Comparison of ENCODE assay signal across 19 cellular contexts in the genomic region with DNA sequence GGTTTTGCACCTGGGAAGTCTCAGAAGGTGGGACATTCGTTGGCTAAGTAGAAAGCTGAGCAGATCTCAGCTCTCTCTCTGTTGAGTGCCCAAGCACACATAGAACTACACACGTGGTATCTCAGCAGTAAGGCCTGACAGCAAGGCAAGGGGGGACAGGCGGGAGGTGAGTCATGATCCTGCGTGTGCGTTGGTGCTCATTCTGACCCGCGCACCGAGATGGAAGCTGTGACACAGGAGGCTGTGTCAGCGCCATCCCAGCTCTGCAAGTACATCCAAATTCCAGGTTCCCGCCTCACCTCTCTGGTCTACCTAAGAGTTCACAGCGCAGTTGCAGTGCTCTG.
DNase-seq lines count a peak whose midpoint lies in the region; ATAC-seq and TF ChIP-seq lines count a peak whose summit lies in the region.
"Had no signal": no experiment of that assay in that cellular context is flagged by ENCODE, and none has a peak within 500 bp of the region (broad histone marks: within the 10 kb centered on the region; RNA-seq: fewer than 3 reads in every experiment).

No MANE protein-coding gene starts in this region.

- H3K9me2 ChIP-seq in PC-3 (replicated peaks; ENCODE audit: low read length): no peaks in the 10 kb centered on the region

- peak overlapping the region; percentile 51 for H3K9ac ChIP-seq in PC-3 (ENCODE audit: low read length)

- H3K27ac Mint-ChIP-seq in glutamatergic neuron (ENCODE audit: unreplicated experiment): no peak overlapping the region
- H3K27ac Mint-ChIP-seq: IgD-negative memory B cell had no signal

- peaks cover 8% of the 10 kb centered on the region for H3K9me3 Mint-ChIP-seq in glutamatergic neuron (ENCODE audit: unreplicated experiment)
- H3K9me3 Mint-ChIP-seq: IgD-negative memory B cell had no signal

- peaks cover 2% of the 10 kb centered on the region for H3K36me3 Mint-ChIP-seq in glutamatergic neuron (ENCODE audit: unreplicated experiment)

- peaks cover 12% of the 10 kb centered on the region for H3K27me3 Mint-ChIP-seq in glutamatergic neuron (ENCODE audit: unreplicated experiment)
- H3K27me3 Mint-ChIP-seq: IgD-negative memory B cell had no signal

- no peak for TF ChIP-seq CTCF in PC-3 (conservative IDR thresholded peaks at IDR 0.05; ENCODE audit: low read depth, low read length)
- TF ChIP-seq CTCF in brain microvascular endothelial cell (IDR thresholded peaks at IDR 0.05; ENCODE audit: low read depth, low read length, missing control alignments): no peak
- no peak for TF ChIP-seq CTCF in glutamatergic neuron (IDR thresholded peaks at IDR 0.05; ENCODE audit: partially characterized antibody, unreplicated experiment)

- DNase-seq in Daoy (ENCODE audit: low read depth): peak; percentile 51
- DNase-seq in PC-3: peak; percentile 76
- peak; percentile 61 for DNase-seq in brain microvascular endothelial cell
- DNase-seq in mesenteric fat pad (ENCODE audit: low spot score): peak; percentile 60
- DNase-seq in AG08395 (ENCODE audit: low spot score): no peak
- DNase-seq in NCI-H1417 treated with DMSO at 0.1 percent for 48 hours (lab: John Stamatoyannopoulos, UW): no peak
- DNase-seq in glutamatergic neuron: no peak
- no peak for DNase-seq in NCI-H2081 treated with DMSO at 0.1 percent for 48 hours (lab: John Stamatoyannopoulos, UW)
- DNase-seq: BE2C; DND-41; midbrain; NCI-H446 treated with DMSO at 0.1 percent for 48 hours; pancreas; spleen; stimulated activated naive CD4-positive, alpha-beta T cell treated with Interleukin-2 at 50 U/mL for 16 hours; uterus; WERI-Rb-1 had no signal

- in situ Hi-C loops in brain microvascular endothelial cell (cut with HindIII; ENCODE audit: low pct_ligation_motif_present, low sequenced_read_pairs): no loop called here

- H3K27me3 ChIP-seq in PC-3 (ENCODE audit: low read length): no peaks in the 10 kb centered on the region
- no peaks in the 10 kb centered on the region for H3K27me3 ChIP-seq in brain microvascular endothelial cell (replicated peaks)
- H3K27me3 ChIP-seq: BE2C, pancreas, uterus had no signal

- no peaks in the 10 kb centered on the region for H4K20me1 ChIP-seq in PC-3 (ENCODE audit: low read length)

- intact Hi-C loops in PC-3 (cut with micrococcal nuclease): no loop called here

- peak overlapping the region; percentile 70 for H2AFZ ChIP-seq in PC-3 (ENCODE audit: low read length)

- peaks cover 56% of the 10 kb centered on the region for H3K4me1 ChIP-seq in PC-3 (ENCODE audit: insufficient read depth, low read length)
- H3K4me1 ChIP-seq: BE2C, pancreas had no signal

- POLR2A ChIA-PET in PC-3 (lab: Charles Lee; ENCODE audit: unreplicated experiment): interaction anchor here (0.6 to 0.7 kb wide), 3 partner anchors 14 to 250 kb away, joined by 4 to 6 read pairs (median 6); no protein-coding TSS in a partner anchor

- H3K4me3 ChIP-seq in PC-3 (ENCODE audit: low read length) (peak overlapping the region; percentile 50; the same call in 1 of the 2 replicates), brain microvascular endothelial cell (ENCODE audit: low read depth, low read length) (no peak overlapping the region)
- H3K4me3 ChIP-seq: cardiac muscle cell, pancreas, spleen, uterus had no signal

- BruUV-seq in PC-3 (replicated peaks; lab: Mats Ljungman, UMichigan): TSS peak; percentile 21

- H3K4me3 Mint-ChIP-seq in glutamatergic neuron (ENCODE audit: unreplicated experiment): no peak overlapping the region
- H3K4me3 Mint-ChIP-seq: IgD-negative memory B cell had no signal

- H3F3A ChIP-seq in PC-3 (ENCODE audit: low read length, unreplicated experiment): no peaks in the 10 kb centered on the region

- CTCF ChIA-PET in PC-3 (lab: Charles Lee): interaction anchor here (1.2 to 1.3 kb wide), 2 partner anchors 12 to 51 kb away, joined by 3 to 4 read pairs; no protein-coding TSS in a partner anchor

- H3K4me1 Mint-ChIP-seq in glutamatergic neuron (ENCODE audit: low read depth, unreplicated experiment): peaks cover 28% of the 10 kb centered on the region

- H3K36me3 ChIP-seq in PC-3 (ENCODE audit: low read depth, low read length) (no peaks in the 10 kb centered on the region), brain microvascular endothelial cell (replicated peaks) (no peaks in the 10 kb centered on the region)
- H3K36me3 ChIP-seq: BE2C, cardiac muscle cell, pancreas, spleen, uterus, WERI-Rb-1 had no signal

- ATAC-seq in PC-3: peak; percentile 64
- ATAC-seq: pancreas had no signal

- H3K4me2 ChIP-seq in PC-3 (ENCODE audit: low read length): peak overlapping the region; percentile 78

- no peaks in the 10 kb centered on the region for H3K9me3 ChIP-seq in PC-3 (ENCODE audit: low read length)
- H3K9me3 ChIP-seq: BE2C, pancreas, spleen, uterus had no signal

- no peaks in the 10 kb centered on the region for H3K79me2 ChIP-seq in PC-3 (ENCODE audit: low read length)

- peak overlapping the region; percentile 86 for H3K27ac ChIP-seq in PC-3 (ENCODE audit: low read length)
- H3K27ac ChIP-seq in brain microvascular endothelial cell: no peak overlapping the region
- H3K27ac ChIP-seq: cardiac muscle cell, pancreas, spleen, uterus, WERI-Rb-1 had no signal

Comparison
In these comparisons a context has a peak if more than half of its experiments do, and no peak if none do; other contexts are left out.
1. DNase-seq: peak in Daoy (single experiment), PC-3 (single experiment), brain microvascular endothelial cell (single experiment) and mesenteric fat pad (single experiment); none in AG08395 (single experiment), NCI-H1417 treated with DMSO at 0.1 percent for 48 hours (single experiment), glutamatergic neuron (single experiment) and NCI-H2081 treated with DMSO at 0.1 percent for 48 hours (single experiment).